ENCODE assay signal across 21 cellular contexts in genomic region chr12:127278351-127278750, GRCh38.
"Had no signal": no experiment of that assay in that cellular context is flagged by ENCODE, and none has a peak within 500 bp of the region (broad histone marks: within the 10 kb centered on the region; RNA-seq: fewer than 3 reads in every experiment).

No MANE protein-coding gene starts in this region.

- H3K4me1 ChIP-seq: adrenal gland, body of pancreas, parathyroid adenoma, right atrium auricular region, uterus had no signal

- H3K27ac ChIP-seq: adrenal gland, body of pancreas, cardiac muscle cell, coronary artery, dorsolateral prefrontal cortex, parathyroid adenoma, right atrium auricular region, uterus had no signal

- ATAC-seq: activated CD8-positive, alpha-beta T cell treated with anti-CD3 and anti-CD28 coated beads for 36 hours; body of pancreas; left ventricle myocardium superior; naive thymus-derived CD8-positive, alpha-beta T cell had no signal

- H3K4me3 ChIP-seq: adrenal gland, body of pancreas, cardiac muscle cell, coronary artery, dorsolateral prefrontal cortex, right atrium auricular region, smooth muscle cell, uterus had no signal

- H3K36me3 ChIP-seq: adrenal gland, cardiac muscle cell, right atrium auricular region, uterus had no signal

- H3K27me3 ChIP-seq: body of pancreas, uterus had no signal

- DNase-seq: activated B cell treated with CpG ODN at 0.5 μM for 24 hours; activated CD4-positive, alpha-beta T cell treated with anti-CD3 and anti-CD28 coated beads, Interleukin-2, amount 50 U/mL, for 1 hour; activated CD8-positive, alpha-beta T cell treated with anti-CD3 and anti-CD28 coated beads for 36 hours; activated effector memory CD4-positive, alpha-beta T cell treated with Interleukin-2 at 50 U/mL for 16 hours; activated naive CD4-positive, alpha-beta T cell treated with Interleukin-2 at 50 U/mL for 16 hours; adrenal gland; aorta; body of pancreas; dorsolateral prefrontal cortex; effector memory CD4-positive, alpha-beta T cell; left ventricle myocardium superior; naive thymus-derived CD8-positive, alpha-beta T cell; nucleus accumbens; stimulated activated CD4-positive, alpha-beta T cell treated with anti-CD3 and anti-CD28 coated beads, Interleukin-1b, Interleukin-23, amount 100 ng/mL, for 48 hours; substantia nigra; uterus had no signal

- H3K9me3 ChIP-seq: adrenal gland, body of pancreas, right atrium auricular region, uterus had no signal

- H3K9ac ChIP-seq: parathyroid adenoma had no signal

- H3K4me2 ChIP-seq: smooth muscle cell had no signal
